8 cellular contexts compared by ENCODE assay signal in genomic region chr1:168731244-168731643, GRCh38. TPM values are rescaled to one million over a fixed set of nuclear protein-coding genes. Genes with fewer than 3 reads are reported as not detected.
"Had no signal": no experiment of that assay in that cellular context is flagged by ENCODE, and none has a peak within 500 bp of the region (broad histone marks: within the 10 kb centered on the region; RNA-seq: fewer than 3 reads in every experiment).

No MANE protein-coding gene starts in this region.

- H3K9ac ChIP-seq: GM23248 had no signal

- H3K9me3 ChIP-seq: HAP-1 had no signal

- H3K4me1 ChIP-seq: HAP-1 had no signal

- H3K36me3 ChIP-seq: HAP-1 had no signal

- ATAC-seq: HCT116, K562 had no signal

- H3K27ac ChIP-seq: GM23248 had no signal

- H3K4me3 ChIP-seq: GM23248, HAP-1, K562 had no signal

- DNase-seq: GM23248, GOT3, H7, IMR-90 had no signal

- H2AFZ ChIP-seq: GM23248 had no signal

RNA-seq across cellular contexts. Expression of gene DPT, which starts 2.2 kb away (rescaled TPM):
- total RNA-seq: H7, HT-29, IMR-90, K562 had no signal
- polyA plus RNA-seq: IMR-90, K562 had no signal
